ENCODE assay signal across 18 cellular contexts in genomic region chr16:88391497-88391850, GRCh38.
"Had no signal": no experiment of that assay in that cellular context is flagged by ENCODE, and none has a peak within 500 bp of the region (broad histone marks: within the 10 kb centered on the region; RNA-seq: fewer than 3 reads in every experiment).

No MANE protein-coding gene starts in this region.

- H3K4me3 ChIP-seq: coronary artery, dorsolateral prefrontal cortex, esophagus muscularis mucosa, gastroesophageal sphincter, heart left ventricle, hepatocyte, lower lobe of right lung had no signal

- H3K36me3 ChIP-seq: esophagus muscularis mucosa, gastroesophageal sphincter, heart left ventricle, lower lobe of right lung had no signal

- H3K27me3 ChIP-seq: hepatocyte had no signal

- H3K27ac ChIP-seq: esophagus muscularis mucosa, foreskin keratinocyte, gastroesophageal sphincter, hepatocyte, lower lobe of right lung had no signal

- H3K79me2 ChIP-seq: hepatocyte had no signal

- H2AFZ ChIP-seq: hepatocyte had no signal

- H3K9me3 ChIP-seq: esophagus muscularis mucosa, gastroesophageal sphincter, heart left ventricle, lower lobe of right lung had no signal

- ATAC-seq: foreskin keratinocyte, left colon, left lobe of liver, lower lobe of right lung had no signal

- H3K4me1 ChIP-seq: foreskin keratinocyte had no signal

- H3K4me2 ChIP-seq: hepatocyte had no signal

- DNase-seq: dermis blood vessel endothelial cell; effector CD4-positive, alpha-beta T cell; effector memory CD4-positive, alpha-beta T cell; foreskin keratinocyte; immature natural killer cell; islet precursor cell; kidney glomerular epithelial cell; left colon; lower lobe of right lung; mesendoderm; midbrain had no signal
